17 cellular contexts compared by ENCODE assay signal in genomic region chr12:131007031-131007793, GRCh38. TPM values are rescaled to one million over a fixed set of nuclear protein-coding genes. Genes with fewer than 3 reads are reported as not detected.
DNase-seq lines count a peak whose midpoint lies in the region; ATAC-seq and TF ChIP-seq lines count a peak whose summit lies in the region.
"Had no signal": no experiment of that assay in that cellular context is flagged by ENCODE, and none has a peak within 500 bp of the region (broad histone marks: within the 10 kb centered on the region; RNA-seq: fewer than 3 reads in every experiment).

No MANE protein-coding gene starts in this region.

- intact Hi-C loops in heart right ventricle (cut with DNase I), result loop anchor here in 4 of 10 donors (2.0 to 5.0 kb wide), 3 partner anchors 46 to 55 kb away; partner anchors contain the start of gene ADGRD1 (in 2 of the 4)
- intact Hi-C loops in upper lobe of right lung (cut with DNase I), result no loop called here

- peak overlapping the region in 9 of 10 donors; percentile 18 to 73 (median 50) for H3K27ac ChIP-seq in heart right ventricle
- H3K27ac ChIP-seq in muscle layer of colon (ENCODE audit: low read depth, low read length), result peak overlapping the region; percentile 67
- H3K27ac ChIP-seq in upper lobe of right lung, result no peak overlapping the region
- H3K27ac ChIP-seq: breast epithelium, foreskin keratinocyte, upper lobe of left lung had no signal

- no peaks in the 10 kb centered on the region for H3K27me3 ChIP-seq in heart right ventricle
- H3K27me3 ChIP-seq in muscle layer of colon (ENCODE audit: control insufficient read depth in 1 of 2, insufficient read depth in 2 of 2, low read length in 2 of 2), result peaks cover 0 to 4% of the 10 kb centered on the region in 2 donors
- H3K27me3 ChIP-seq in upper lobe of right lung, result no peaks in the 10 kb centered on the region
- H3K27me3 ChIP-seq: foreskin keratinocyte, upper lobe of left lung had no signal

- H3K9me3 Mint-ChIP-seq in type B pancreatic cell, result no peaks in the 10 kb centered on the region
- H3K9me3 Mint-ChIP-seq: CD4-positive, alpha-beta T cell; neural crest cell had no signal

- H3K9me3 ChIP-seq in heart right ventricle (no peaks in the 10 kb centered on the region), muscle layer of colon (ENCODE audit: low read length) (no peaks in the 10 kb centered on the region), upper lobe of right lung (no peaks in the 10 kb centered on the region)
- H3K9me3 ChIP-seq: breast epithelium, upper lobe of left lung had no signal

- H3K36me3 ChIP-seq in heart right ventricle (peaks cover 0 to 57% (median 3%) of the 10 kb centered on the region in 9 donors), muscle layer of colon (ENCODE audit: insufficient read depth, low read length) (no peaks in the 10 kb centered on the region), upper lobe of right lung (peaks cover 15% of the 10 kb centered on the region)
- H3K36me3 ChIP-seq: breast epithelium had no signal

- H3K4me1 ChIP-seq in heart right ventricle (peaks cover 5 to 55% (median 31%) of the 10 kb centered on the region in 9 donors), muscle layer of colon (ENCODE audit: insufficient read depth, low read length) (peaks cover 45% of the 10 kb centered on the region), upper lobe of right lung (peaks cover 9% of the 10 kb centered on the region)
- H3K4me1 ChIP-seq: breast epithelium, foreskin keratinocyte had no signal

- H3K27me3 Mint-ChIP-seq in type B pancreatic cell, result peaks cover 4% of the 10 kb centered on the region
- H3K27me3 Mint-ChIP-seq: CD4-positive, alpha-beta T cell had no signal

- 53 to 56% methylated on average over 22 of the region's 22 CpGs for WGBS in heart right ventricle, 2 donors

- H3K4me3 ChIP-seq in heart right ventricle (no peak overlapping the region), muscle layer of colon (ENCODE audit: low read depth in 1 of 2, low read length in 2 of 2) (peak overlapping the region in 1 of 2 donors; percentile 1), upper lobe of right lung (no peak overlapping the region)
- H3K4me3 ChIP-seq: breast epithelium, upper lobe of left lung had no signal

- no peak overlapping the region for H3K9ac ChIP-seq in muscle layer of colon (ENCODE audit: low read length)

- H3K27ac Mint-ChIP-seq in type B pancreatic cell, result no peak overlapping the region
- H3K27ac Mint-ChIP-seq: CD4-positive, alpha-beta T cell had no signal

- ATAC-seq in heart right ventricle (peak; percentile 44 to 89 (median 62)), upper lobe of right lung (no peak)
- ATAC-seq: foreskin keratinocyte had no signal

- TF ChIP-seq CTCF in heart right ventricle (IDR thresholded peaks at IDR 0.05) (no peak), upper lobe of right lung (IDR thresholded peaks at IDR 0.05) (no peak), type B pancreatic cell (conservative IDR thresholded peaks at IDR 0.05) (no peak)

- DNase-seq in SK-N-DZ (ENCODE audit: low spot score) (peak; percentile 89), heart right ventricle (peak; percentile 57 to 71), superior temporal gyrus (ENCODE audit: extremely low spot score) (peak; percentile 30), upper lobe of right lung (no peak), type B pancreatic cell (ENCODE audit: extremely low spot score, unreplicated experiment) (no peak), HK-2 (ENCODE audit: unreplicated experiment) (no peak)
- DNase-seq in effector CD8-positive, alpha-beta T cell (lab: John Stamatoyannopoulos, UW), result no peak
- DNase-seq: activated naive CD4-positive, alpha-beta T cell treated with Interleukin-2 at 50 U/mL for 16 hours; CD4-positive, alpha-beta T cell; effector memory CD4-positive, alpha-beta T cell; foreskin keratinocyte; kidney; NCI-H1048; upper lobe of left lung had no signal

- peaks cover 28% of the 10 kb centered on the region for H3K4me1 Mint-ChIP-seq in type B pancreatic cell (ENCODE audit: unreplicated experiment)

- no peaks in the 10 kb centered on the region for H3K36me3 Mint-ChIP-seq in type B pancreatic cell

- no peak overlapping the region for H3K4me3 Mint-ChIP-seq in type B pancreatic cell
- H3K4me3 Mint-ChIP-seq: CD4-positive, alpha-beta T cell; neural crest cell had no signal

RNA-seq across cellular contexts. Expression of gene ADGRD1, which starts 53.5 kb away (rescaled TPM):
- 2.9 and 4.0 TPM in 2 replicates for polyA plus RNA-seq in SK-N-DZ (2014; cell fraction: cytosol; rRNA removed)
- 8.3 and 10.0 TPM in 2 replicates for polyA plus RNA-seq in SK-N-DZ (2014; cell fraction: nucleus; rRNA removed)
- total RNA-seq in heart right ventricle, result 100 to 1,000 TPM in 2 of 10 donors, 10 to 100 TPM in 8; 29.7 to 157 (median 72.6) TPM
- 10 to 100 TPM; 16.8 to 35.0 TPM for polyA plus RNA-seq in heart right ventricle
- 113 TPM for total RNA-seq in upper lobe of right lung
- 2.6 and 11.0 TPM in 2 replicates for total RNA-seq in type B pancreatic cell (ENCODE audit: low replicate concordance)
- total RNA-seq: foreskin keratinocyte had no signal
- polyA plus RNA-seq: foreskin keratinocyte had no signal

Comparison
In these comparisons a context has a peak if more than half of its experiments do, and no peak if none do; other contexts are left out.
1. DNase-seq: peak in SK-N-DZ (single experiment), heart right ventricle (2 of 2) and superior temporal gyrus (single experiment); none in upper lobe of right lung (single experiment), effector CD8-positive, alpha-beta T cell (single experiment), type B pancreatic cell (single experiment) and HK-2 (single experiment).